26 cellular contexts compared by ENCODE assay signal in genomic region chr6:47159763-47160162, GRCh38.
"Had no signal": no experiment of that assay in that cellular context is flagged by ENCODE, and none has a peak within 500 bp of the region (broad histone marks: within the 10 kb centered on the region; RNA-seq: fewer than 3 reads in every experiment).

No MANE protein-coding gene starts in this region.

- H3K9ac ChIP-seq: SK-N-SH had no signal

- ATAC-seq: activated CD8-positive, alpha-beta T cell treated with anti-CD3 and anti-CD28 coated beads, Interleukin-2, amount 10 ng/mL, durations not matched to agents 7 days and 5 days; WTC11 had no signal

- H3K36me3 ChIP-seq: adrenal gland, breast epithelium, colonic mucosa, Peyer's patch, SJCRH30 had no signal

- DNase-seq: activated CD4-positive, alpha-beta T cell treated with anti-CD3 and anti-CD28 coated beads for 48 hours; activated CD4-positive, alpha-beta T cell treated with anti-CD3 and anti-CD28 coated beads, Interleukin-2, amount 50 U/mL, for 4 hours; activated CD4-positive, CD25-positive, alpha-beta regulatory T cell treated with anti-CD3 and anti-CD28 coated beads, Interleukin-2, amount 50 U/mL, for 72 hours; activated CD8-positive, alpha-beta memory T cell treated with anti-CD3 and anti-CD28 coated beads, Interleukin-2, amount 50 U/mL, for 48 hours; activated CD8-positive, alpha-beta T cell treated with anti-CD3 and anti-CD28 coated beads, Interleukin-2, amount 10 ng/mL, durations not matched to agents 7 days and 5 days; activated naive CD4-positive, alpha-beta T cell treated with anti-CD3 and anti-CD28 coated beads, Interleukin-2, amount 50 U/mL, for 16 hours; activated naive CD8-positive, alpha-beta T cell treated with anti-CD3 and anti-CD28 coated beads, Interleukin-2, amount 10 ng/mL, durations not matched to agents 7 days and 5 days; activated T-cell treated with anti-CD3 and anti-CD28 coated beads, Interleukin-2, amount 50 U/mL, for 1 hour; adrenal gland; aorta; caudate nucleus; colonic mucosa; KG1; NCI-H1092 treated with DMSO at 0.1 percent for 48 hours; NCI-H1436; NCI-H187; NCI-H2081; NCI-H510A treated with DMSO at 0.1 percent for 48 hours; NK-92 treated with Interleukin-12 subunit alpha and Interleukin-12 subunit beta, amount 100 ng/mL, for 24 hours; Peyer's patch; Right ventricle myocardium superior; SJCRH30; SK-N-SH had no signal

- H3K9me2 ChIP-seq: SK-N-SH had no signal

- H3K27me3 ChIP-seq: adrenal gland, breast epithelium, colonic mucosa, Peyer's patch, SJCRH30 had no signal

- H3K27ac ChIP-seq: adrenal gland, breast epithelium, colonic mucosa, Peyer's patch, RWPE1, SJCRH30 had no signal

- H3K9me3 ChIP-seq: adrenal gland, breast epithelium, colonic mucosa, Peyer's patch, SJCRH30, SK-N-SH had no signal

- H3K4me1 ChIP-seq: adrenal gland, breast epithelium, colonic mucosa, Peyer's patch, SJCRH30 had no signal

- H3K4me2 ChIP-seq: SK-N-SH had no signal

- H3K4me3 ChIP-seq: adrenal gland, breast epithelium, colonic mucosa, Peyer's patch, SJCRH30 had no signal
